28 cellular contexts compared by ENCODE assay signal in genomic region chr2:128241896-128242295, GRCh38.
"Had no signal": no experiment of that assay in that cellular context is flagged by ENCODE, and none has a peak within 500 bp of the region (broad histone marks: within the 10 kb centered on the region; RNA-seq: fewer than 3 reads in every experiment).

No MANE protein-coding gene starts in this region.

- H3K27me3 Mint-ChIP-seq: natural killer cell treated with Interleukin-12 subunit alpha and Interleukin-12 subunit beta and Interleukin-15 and Interleukin-18, amount 100 ng/mL, for 72 hours had no signal

- H3K9me3 Mint-ChIP-seq: naive thymus-derived CD4-positive, alpha-beta T cell; natural killer cell treated with Interleukin-12 subunit alpha and Interleukin-12 subunit beta and Interleukin-15 and Interleukin-18, amount 100 ng/mL, for 72 hours; stimulated activated naive B cell treated with anti-CD40 and anti-IgM and Interleukin-4, amounts not matched to agents 10 μg/mL and 1 μg/mL and 100 μg/mL, for 72 hours had no signal

- H2AFZ ChIP-seq: hepatocyte, parathyroid adenoma had no signal

- H3K79me2 ChIP-seq: hepatocyte, parathyroid adenoma had no signal

- H3K4me1 ChIP-seq: left lung, lower lobe of right lung, parathyroid adenoma, psoas muscle, stomach, testis, tibial artery, upper lobe of right lung had no signal

- H3K36me3 ChIP-seq: heart right ventricle, left lung, lower lobe of right lung, stomach, tibial artery, upper lobe of right lung had no signal

- H3K36me3 Mint-ChIP-seq: naive thymus-derived CD4-positive, alpha-beta T cell; natural killer cell treated with Interleukin-12 subunit alpha and Interleukin-12 subunit beta and Interleukin-15 and Interleukin-18, amount 100 ng/mL, for 72 hours; stimulated activated naive B cell treated with anti-CD40 and anti-IgM and Interleukin-4, amounts not matched to agents 10 μg/mL and 1 μg/mL and 100 μg/mL, for 72 hours had no signal

- H3K4me3 Mint-ChIP-seq: naive thymus-derived CD4-positive, alpha-beta T cell; natural killer cell treated with Interleukin-12 subunit alpha and Interleukin-12 subunit beta and Interleukin-15 and Interleukin-18, amount 100 ng/mL, for 72 hours; stimulated activated naive B cell treated with anti-CD40 and anti-IgM and Interleukin-4, amounts not matched to agents 10 μg/mL and 1 μg/mL and 100 μg/mL, for 72 hours had no signal

- H3K4me2 ChIP-seq: hepatocyte had no signal

- H3K9ac ChIP-seq: parathyroid adenoma had no signal

- H3K4me3 ChIP-seq: heart right ventricle, hepatocyte, left lung, lower lobe of right lung, mucosa of descending colon, psoas muscle, skin epidermis, stomach, testis, tibial artery, upper lobe of right lung had no signal

- H3K27ac ChIP-seq: heart right ventricle, hepatocyte, left lung, lower lobe of right lung, parathyroid adenoma, psoas muscle, skin epidermis, stomach, testis, tibial artery, upper lobe of right lung had no signal

- DNase-seq: heart right ventricle; kidney glomerular epithelial cell; left cardiac atrium; left lung; lower lobe of right lung; mammary epithelial cell; mesenchymal stem cell; midbrain; mucosa of descending colon; naive thymus-derived CD4-positive, alpha-beta T cell; nucleus accumbens; stimulated activated CD4-positive, alpha-beta T cell treated with anti-CD3 and anti-CD28 coated beads, Interleukin-12 subunit alpha, Interleukin-12 subunit beta, amount 100 ng/mL, for 4 hours; stimulated activated CD4-positive, alpha-beta T cell treated with anti-CD3 and anti-CD28 coated beads, Interleukin-15, amount 100 ng/mL, for 24 hours; stimulated activated CD4-positive, alpha-beta T cell treated with anti-CD3 and anti-CD28 coated beads, Interleukin-2, amount 100 ng/mL, for 24 hours; stimulated activated CD4-positive, alpha-beta T cell treated with anti-CD3 and anti-CD28 coated beads, Interleukin-4, amount 100 ng/mL, for 1 hour; stimulated activated naive B cell treated with anti-CD40 and anti-IgM and Interleukin-4, amounts not matched to agents 10 μg/mL and 1 μg/mL and 100 μg/mL, for 72 hours; stimulated activated naive CD8-positive, alpha-beta T cell treated with anti-CD3 and anti-CD28 coated beads, Interleukin-15, Interleukin-2, amounts not matched to agents 100 U/mL and 50 U/mL, for 24 hours; stomach; testis; tibial artery; trophoblast cell; upper lobe of right lung had no signal

- ATAC-seq: heart right ventricle; left cardiac atrium; left lung; lower lobe of right lung; mucosa of descending colon; naive thymus-derived CD4-positive, alpha-beta T cell; natural killer cell treated with Interleukin-12 subunit alpha and Interleukin-12 subunit beta and Interleukin-15 and Interleukin-18, amount 100 ng/mL, for 72 hours; psoas muscle; sciatic nerve; stimulated activated naive B cell treated with anti-CD40 and anti-IgM and Interleukin-4, amounts not matched to agents 10 μg/mL and 1 μg/mL and 100 μg/mL, for 72 hours; stimulated activated naive CD8-positive, alpha-beta T cell treated with anti-CD3 and anti-CD28 coated beads, Interleukin-15, Interleukin-2, amounts not matched to agents 100 U/mL and 50 U/mL, for 24 hours; upper lobe of right lung had no signal

- H3K9me3 ChIP-seq: heart right ventricle, left lung, lower lobe of right lung, mucosa of descending colon, psoas muscle, stomach, testis, tibial artery, upper lobe of right lung had no signal

- H3K27ac Mint-ChIP-seq: naive thymus-derived CD4-positive, alpha-beta T cell; natural killer cell treated with Interleukin-12 subunit alpha and Interleukin-12 subunit beta and Interleukin-15 and Interleukin-18, amount 100 ng/mL, for 72 hours; stimulated activated naive B cell treated with anti-CD40 and anti-IgM and Interleukin-4, amounts not matched to agents 10 μg/mL and 1 μg/mL and 100 μg/mL, for 72 hours had no signal

- H3K27me3 ChIP-seq: heart right ventricle, hepatocyte, left lung, stomach, testis, upper lobe of right lung had no signal
